Comparison of ENCODE assay signal across 7 cellular contexts in the genomic region with DNA sequence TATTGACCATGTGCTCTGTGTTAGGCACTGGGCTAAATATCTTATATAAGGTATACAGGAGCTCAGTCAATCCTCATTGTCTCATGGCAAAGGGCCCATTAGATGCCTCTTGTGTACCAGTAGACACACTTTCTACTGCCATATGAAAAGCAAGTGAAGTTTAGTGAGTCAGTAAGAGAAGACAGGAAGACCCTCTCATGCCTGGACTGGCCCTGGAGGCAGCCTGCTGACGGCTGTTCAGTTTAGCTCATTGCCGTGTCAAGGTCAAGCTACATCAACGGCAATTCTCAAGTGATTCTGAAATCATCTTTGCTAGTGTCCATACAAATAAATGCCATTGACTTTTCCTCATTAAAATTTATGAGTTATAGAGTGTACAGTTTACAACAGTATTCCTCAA.
"Had no signal": no experiment of that assay in that cellular context is flagged by ENCODE, and none has a peak within 500 bp of the region (broad histone marks: within the 10 kb centered on the region; RNA-seq: fewer than 3 reads in every experiment).

No MANE protein-coding gene starts in this region.

- DNase-seq: GM23248, GOT3, H9, HCEC 1CT, IMR-90 had no signal

- H3K9ac ChIP-seq: GM23248 had no signal

- H3K4me3 ChIP-seq: GM23248 had no signal

- FAIRE-seq: H54, HTR-8/SVneo had no signal

- H3K27ac ChIP-seq: GM23248 had no signal

- H2AFZ ChIP-seq: GM23248 had no signal
